Comparison of ENCODE assay signal across 13 cellular contexts in genomic region chr5:140341591-140341990, GRCh38. TPM values are rescaled to one million over a fixed set of nuclear protein-coding genes. Genes with fewer than 3 reads are reported as not detected.
DNase-seq lines count a peak whose midpoint lies in the region; ATAC-seq and TF ChIP-seq lines count a peak whose summit lies in the region.
"Had no signal": no experiment of that assay in that cellular context is flagged by ENCODE, and none has a peak within 500 bp of the region (broad histone marks: within the 10 kb centered on the region; RNA-seq: fewer than 3 reads in every experiment).

No MANE protein-coding gene starts in this region.

- no peaks in the 10 kb centered on the region for H3K9me3 Mint-ChIP-seq in IgD-negative memory B cell
- no peaks in the 10 kb centered on the region for H3K9me3 Mint-ChIP-seq in activated T-helper 2 cell treated with anti-CD3 and anti-CD28 coated beads, Interferon-gamma antibody, Interleukin-2, Interleukin-4, amounts not matched to agents 10 μg/mL and 5 μg/mL and 100 μg/mL, durations not matched to agents 14 hours and 24 hours and 36 hours
- no peaks in the 10 kb centered on the region for H3K9me3 Mint-ChIP-seq in WTC11

- DNase-seq in activated T-helper 2 cell treated with anti-CD3 and anti-CD28 coated beads, Interferon-gamma antibody, Interleukin-2, Interleukin-4, amounts not matched to agents 10 μg/mL and 5 μg/mL and 100 μg/mL, durations not matched to agents 14 hours and 24 hours and 36 hours (ENCODE audit: low spot score), result no peak
- DNase-seq in left ventricle myocardium superior, result peak; percentile 83
- no peak for DNase-seq in NCI-H2081 treated with DMSO at 0.1 percent for 48 hours (lab: John Stamatoyannopoulos, UW)
- DNase-seq in WERI-Rb-1, result no peak
- DNase-seq in WTC11 (ENCODE audit: low spot score), result no peak
- DNase-seq in foreskin keratinocyte, result no peak
- DNase-seq: brain microvascular endothelial cell, glutamatergic neuron, NCI-H774 had no signal

- H3K4me3 Mint-ChIP-seq in IgD-negative memory B cell (peak overlapping the region in 1 of 4 donors; percentile 21), WTC11 (no peak overlapping the region)
- peak overlapping the region; percentile 82 for H3K4me3 Mint-ChIP-seq in activated T-helper 2 cell treated with anti-CD3 and anti-CD28 coated beads, Interferon-gamma antibody, Interleukin-2, Interleukin-4, amounts not matched to agents 10 μg/mL and 5 μg/mL and 100 μg/mL, durations not matched to agents 14 hours and 24 hours and 36 hours (ENCODE audit: low read depth)

- H3K27ac ChIP-seq in skeletal muscle tissue (ENCODE audit: low read depth, low read length) (peak overlapping the region; percentile 81), WERI-Rb-1 (no peak overlapping the region), foreskin keratinocyte (no peak overlapping the region)
- H3K27ac ChIP-seq: KMS-11 had no signal

- CTCF ChIA-PET in WTC11 (lab: Charles Lee), result no interaction called here

- peak overlapping the region in 2 of 3 donors; percentile 12 to 45 for H3K4me3 ChIP-seq in skeletal muscle tissue (ENCODE audit: low read length in 3 of 3)
- H3K4me3 ChIP-seq in WERI-Rb-1 (ENCODE audit: low read depth, low read length), result no peak overlapping the region

- intact Hi-C loops in activated T-helper 2 cell treated with anti-CD3 and anti-CD28 coated beads, Interferon-gamma antibody, Interleukin-2, Interleukin-4, amounts not matched to agents 10 μg/mL and 5 μg/mL and 100 μg/mL, durations not matched to agents 14 hours and 24 hours and 36 hours (cut with micrococcal nuclease), result no loop called here
- intact Hi-C loops in left ventricle myocardium superior (cut with micrococcal nuclease), result no loop called here

- H3K36me3 ChIP-seq in skeletal muscle tissue (ENCODE audit: control insufficient read depth in 3 of 3, insufficient read depth in 3 of 3, low read length in 3 of 3) (peaks cover 4 to 22% (median 10%) of the 10 kb centered on the region in 3 donors), WERI-Rb-1 (no peaks in the 10 kb centered on the region)

- POLR2A ChIA-PET in WTC11 (lab: Charles Lee), result no interaction called here

- H3K27ac Mint-ChIP-seq in IgD-negative memory B cell (peak overlapping the region in 2 of 3 donors; percentile 27 to 88), WTC11 (no peak overlapping the region)
- H3K27ac Mint-ChIP-seq in activated T-helper 2 cell treated with anti-CD3 and anti-CD28 coated beads, Interferon-gamma antibody, Interleukin-2, Interleukin-4, amounts not matched to agents 10 μg/mL and 5 μg/mL and 100 μg/mL, durations not matched to agents 14 hours and 24 hours and 36 hours, result peak overlapping the region; percentile 92

- H3K4me1 Mint-ChIP-seq in IgD-negative memory B cell (peaks cover 16 to 25% (median 24%) of the 10 kb centered on the region in 3 donors), WTC11 (peaks cover 18% of the 10 kb centered on the region)
- H3K4me1 Mint-ChIP-seq in activated T-helper 2 cell treated with anti-CD3 and anti-CD28 coated beads, Interferon-gamma antibody, Interleukin-2, Interleukin-4, amounts not matched to agents 10 μg/mL and 5 μg/mL and 100 μg/mL, durations not matched to agents 14 hours and 24 hours and 36 hours (ENCODE audit: low read depth), result peaks cover 44% of the 10 kb centered on the region

- H3K9ac ChIP-seq in skeletal muscle tissue (ENCODE audit: low read depth in 1 of 3, low read length in 3 of 3), result peak overlapping the region in 2 of 3 donors; percentile 25 to 47
- H3K9ac ChIP-seq: KMS-11 had no signal

- H3K27me3 Mint-ChIP-seq in IgD-negative memory B cell (peaks cover 1% of the 10 kb centered on the region), WTC11 (ENCODE audit: low read depth) (peaks cover 11% of the 10 kb centered on the region)
- no peaks in the 10 kb centered on the region for H3K27me3 Mint-ChIP-seq in activated T-helper 2 cell treated with anti-CD3 and anti-CD28 coated beads, Interferon-gamma antibody, Interleukin-2, Interleukin-4, amounts not matched to agents 10 μg/mL and 5 μg/mL and 100 μg/mL, durations not matched to agents 14 hours and 24 hours and 36 hours (ENCODE audit: low read depth)

- TF ChIP-seq CTCF in WERI-Rb-1 (IDR thresholded peaks at IDR 0.05; ENCODE audit: low read depth, low read length) (no peak), WTC11 (IDR thresholded peaks at IDR 0.05) (no peak), foreskin keratinocyte (conservative IDR thresholded peaks at IDR 0.05) (no peak)

- H3K9me3 ChIP-seq in skeletal muscle tissue (ENCODE audit: control insufficient read depth in 3 of 3, low read length in 3 of 3) (no peaks in the 10 kb centered on the region), WERI-Rb-1 (ENCODE audit: severe bottlenecking) (no peaks in the 10 kb centered on the region)

- H3K4me1 ChIP-seq in skeletal muscle tissue (ENCODE audit: control insufficient read depth in 3 of 3, insufficient read depth in 3 of 3, low read length in 3 of 3), result peaks cover 71 to 86% (median 79%) of the 10 kb centered on the region in 3 donors
- H3K4me1 ChIP-seq in foreskin keratinocyte, result peaks cover 13% of the 10 kb centered on the region

- no peaks in the 10 kb centered on the region for H3K27me3 ChIP-seq in skeletal muscle tissue (ENCODE audit: control insufficient read depth in 3 of 3, insufficient read depth in 3 of 3, low read length in 3 of 3)
- H3K27me3 ChIP-seq in WERI-Rb-1 (ENCODE audit: insufficient read depth, low read depth, severe bottlenecking), result peaks cover 7% of the 10 kb centered on the region
- H3K27me3 ChIP-seq in foreskin keratinocyte, result no peaks in the 10 kb centered on the region
- H3K27me3 ChIP-seq: brain microvascular endothelial cell had no signal

- ATAC-seq in left ventricle myocardium superior (peak; percentile 70), WTC11 (no peak), foreskin keratinocyte (no peak)

- H3K36me3 Mint-ChIP-seq in IgD-negative memory B cell (no peaks in the 10 kb centered on the region), WTC11 (no peaks in the 10 kb centered on the region)
- H3K36me3 Mint-ChIP-seq in activated T-helper 2 cell treated with anti-CD3 and anti-CD28 coated beads, Interferon-gamma antibody, Interleukin-2, Interleukin-4, amounts not matched to agents 10 μg/mL and 5 μg/mL and 100 μg/mL, durations not matched to agents 14 hours and 24 hours and 36 hours (ENCODE audit: low read depth), result peaks cover 71% of the 10 kb centered on the region

TF ChIP-seq in WTC11, 78 proteins besides CTCF, POLR2A, EP300 and RAD21 (continues in another document):
- TF ChIP-seq ZSCAN18 (CRISPR knock-in tag; IDR thresholded peaks at IDR 0.05), result no peak
- TF ChIP-seq ZNF423 (CRISPR knock-in tag; IDR thresholded peaks at IDR 0.05), result no peak
- no peak for TF ChIP-seq JAZF1 (CRISPR knock-in tag; IDR thresholded peaks at IDR 0.05)
- no peak for TF ChIP-seq HMGXB4 (CRISPR knock-in tag; IDR thresholded peaks at IDR 0.05)
- TF ChIP-seq FOXP1 (CRISPR knock-in tag; IDR thresholded peaks at IDR 0.05; ENCODE audit: borderline replicate concordance), result no peak

RNA-seq across cellular contexts. Expression of gene HBEGF, which starts 4.8 kb away (rescaled TPM):
- polyA plus RNA-seq in IgD-negative memory B cell (0.83 TPM), foreskin keratinocyte (8.4 and 10.2 TPM in 2 replicates)
- total RNA-seq in activated T-helper 2 cell treated with anti-CD3 and anti-CD28 coated beads, Interferon-gamma antibody, Interleukin-2, Interleukin-4, amounts not matched to agents 10 μg/mL and 5 μg/mL and 100 μg/mL, durations not matched to agents 14 hours and 24 hours and 36 hours, result 15.7 and 17.1 TPM in 2 replicates
- total RNA-seq in left ventricle myocardium superior (21.9 TPM), skeletal muscle tissue (11.0 TPM), WTC11 (2021) (2.2 to 4.0 TPM (median 2.5 TPM) in 3 replicates), foreskin keratinocyte (12.1 and 15.0 TPM in 2 replicates)

RNA-seq across cellular contexts. Expression of gene SLC4A9, which starts 18.4 kb away (rescaled TPM):
- polyA plus RNA-seq in IgD-negative memory B cell, result not detected
- 0.18 TPM in 1 of 2 replicates, not detected in the other for total RNA-seq in activated T-helper 2 cell treated with anti-CD3 and anti-CD28 coated beads, Interferon-gamma antibody, Interleukin-2, Interleukin-4, amounts not matched to agents 10 μg/mL and 5 μg/mL and 100 μg/mL, durations not matched to agents 14 hours and 24 hours and 36 hours
- total RNA-seq in left ventricle myocardium superior, result not detected
- total RNA-seq in skeletal muscle tissue, result not detected
- 0.37 to 0.76 TPM (median 0.50 TPM) in 3 replicates for total RNA-seq in WTC11 (2021)
- 0.04 TPM in 1 of 2 replicates, not detected in the other for total RNA-seq in foreskin keratinocyte
- polyA plus RNA-seq in foreskin keratinocyte, result 0.08 TPM in 1 of 2 replicates, not detected in the other
- polyA plus RNA-seq: neural cell had no signal

RNA-seq across cellular contexts. Expression of gene PFDN1, which starts 38.7 kb away (rescaled TPM):
- polyA plus RNA-seq in IgD-negative memory B cell (122 TPM), foreskin keratinocyte (86.7 and 95.1 TPM in 2 replicates)
- 60.4 and 61.0 TPM in 2 replicates for total RNA-seq in activated T-helper 2 cell treated with anti-CD3 and anti-CD28 coated beads, Interferon-gamma antibody, Interleukin-2, Interleukin-4, amounts not matched to agents 10 μg/mL and 5 μg/mL and 100 μg/mL, durations not matched to agents 14 hours and 24 hours and 36 hours
- total RNA-seq in left ventricle myocardium superior (68.1 TPM), skeletal muscle tissue (34.4 TPM), WTC11 (2021) (44.1 to 46.4 TPM (median 46.2 TPM) in 3 replicates), foreskin keratinocyte (70.9 and 71.2 TPM in 2 replicates)
